Comparison of ENCODE assay signal across 8 cellular contexts in genomic region chr12:107670999-107671643, GRCh38. TPM values are rescaled to one million over a fixed set of nuclear protein-coding genes. Genes with fewer than 3 reads are reported as not detected.
DNase-seq lines count a peak whose midpoint lies in the region; ATAC-seq, FAIRE-seq and TF ChIP-seq lines count a peak whose summit lies in the region.

No MANE protein-coding gene starts in this region.

- H3K36me3 ChIP-seq in heart right ventricle = no peaks in the 10 kb centered on the region
- no peaks in the 10 kb centered on the region for H3K36me3 ChIP-seq in endodermal cell (ENCODE audit: control insufficient read depth, insufficient read depth, low read length)
- H3K36me3 ChIP-seq in pancreas = no peaks in the 10 kb centered on the region

- H3K9me3 ChIP-seq in heart right ventricle = no peaks in the 10 kb centered on the region
- H3K9me3 ChIP-seq in endodermal cell (ENCODE audit: control insufficient read depth, low read length) = no peaks in the 10 kb centered on the region
- no peaks in the 10 kb centered on the region for H3K9me3 ChIP-seq in pancreas

- H3K36me3 Mint-ChIP-seq in endodermal cell (ENCODE audit: low read depth) = no peaks in the 10 kb centered on the region

- peaks cover 8% of the 10 kb centered on the region for H3K4me1 Mint-ChIP-seq in endodermal cell

- H3K27ac Mint-ChIP-seq in endodermal cell = peak overlapping the region; percentile 43

- FAIRE-seq in pancreas (lab: Jason Lieb, UNC) = no peak

- H3K27me3 ChIP-seq in heart right ventricle (peaks cover 0 to 52% (median 36%) of the 10 kb centered on the region in 7 donors), endodermal cell (ENCODE audit: control insufficient read depth, insufficient read depth, low read length, poor library complexity, severe bottlenecking) (no peaks in the 10 kb centered on the region), pancreas (peaks cover 0 to 10% (median 0%) of the 10 kb centered on the region in 4 donors)

- H3K9ac ChIP-seq in endodermal cell (ENCODE audit: extremely low read depth, low read length, poor library complexity, severe bottlenecking) = no peak overlapping the region

- H3K4me1 ChIP-seq in heart right ventricle (no peaks in the 10 kb centered on the region), endodermal cell (ENCODE audit: control insufficient read depth, insufficient read depth, low read length) (no peaks in the 10 kb centered on the region), pancreas (no peaks in the 10 kb centered on the region)

- peak in 7 of 9 donors; percentile 40 to 72 (median 56) for TF ChIP-seq CTCF in heart right ventricle (IDR thresholded peaks at IDR 0.05)
- TF ChIP-seq CTCF in endodermal cell (conservative IDR thresholded peaks at IDR 0.05) = peak; percentile 97
- TF ChIP-seq CTCF in pancreas (IDR thresholded peaks at IDR 0.05) = peak in 3 of 4 donors; percentile 22 to 35 (median 35)

- peaks cover 3% of the 10 kb centered on the region for H3K27me3 Mint-ChIP-seq in endodermal cell (ENCODE audit: insufficient read depth)

- H3K27ac ChIP-seq in heart right ventricle = no peak overlapping the region
- H3K27ac ChIP-seq in endodermal cell (ENCODE audit: low read depth, low read length) = no peak overlapping the region
- no peak overlapping the region for H3K27ac ChIP-seq in pancreas

- WGBS in heart right ventricle, 2 donors = 41 to 42% methylated on average over 10 of the region's 10 CpGs
- 48 to 68% methylated on average over 7 to 10 of the region's 10 CpGs for WGBS in endodermal cell (ENCODE audit: insufficient coverage in 1 of 2, insufficient read length in 1 of 2), 2 experiments
- WGBS in pancreas, 2 donors = 32 to 42% methylated on average over 10 of the region's 10 CpGs

- ATAC-seq in heart right ventricle (no peak), Right ventricle myocardium superior (ENCODE audit: poor library complexity) (no peak), pancreas (peak in 3 of 4 donors; percentile 56 to 75 (median 59)), HG02571 (IDR thresholded peaks at IDR 0.05; ENCODE audit: unreplicated experiment) (no peak), HG02678 (IDR thresholded peaks at IDR 0.05; ENCODE audit: unreplicated experiment) (no peak)

- H3K4me3 ChIP-seq in heart right ventricle (no peak overlapping the region), endodermal cell (ENCODE audit: low read length) (no peak overlapping the region), pancreas (no peak overlapping the region)

- no peak overlapping the region for H3K4me3 Mint-ChIP-seq in endodermal cell

- DNase-seq in heart right ventricle (no peak), Right ventricle myocardium superior (no peak), SK-MEL-5 (ENCODE audit: low read depth, low spot score) (peak; percentile 59), endodermal cell (peak; percentile 94), pancreas (peak in 1 of 6 donors; percentile 63), DMS153 treated with DMSO at 0.1 percent for 48 hours (lab: John Stamatoyannopoulos, UW; ENCODE audit: unreplicated experiment) (no peak)

- intact Hi-C loops in heart right ventricle (cut with DNase I) = loop anchor here in 3 of 10 donors (5.0 to 10.0 kb wide), 3 partner anchors 211 to 524 kb away; no protein-coding TSS in a partner anchor
- intact Hi-C loops in Right ventricle myocardium superior (cut with DNase I) = no loop called here
- intact Hi-C loops in pancreas (cut with DNase I) = loop anchor here in 1 of 3 donors (10.0 kb wide), 1 partner anchor 214 kb away; no protein-coding TSS in a partner anchor

- in situ Hi-C loops in SK-MEL-5 (cut with HindIII; ENCODE audit: low pct_unique_long_range_greater_than_20kb, low sequenced_read_pairs) = loop anchor here (10.0 kb wide), 1 partner anchor 74 kb away; no protein-coding TSS in a partner anchor

- H3K9me3 Mint-ChIP-seq in endodermal cell = no peaks in the 10 kb centered on the region

RNA-seq across cellular contexts. Expression of gene PWP1, which starts 14.5 kb away (rescaled TPM):
- total RNA-seq in heart right ventricle (10 to 100 TPM; 11.1 to 16.0 (median 13.8) TPM), Right ventricle myocardium superior (9.4 TPM), endodermal cell (10 to 100 TPM; 35.7 to 37.8 TPM), pancreas (10 to 100 TPM; 12.5 to 21.8 (median 14.8) TPM)
- polyA plus RNA-seq in heart right ventricle (10 to 100 TPM in 1 of 2 donors, 1 to 10 TPM in 1; 9.1 to 17.6 TPM), pancreas (10 to 100 TPM; 10.5 to 20.9 TPM)
- 99.7 and 102 TPM in 2 replicates for total RNA-seq in SK-MEL-5 (2014; rRNA removed; shearing (Covaris generic))
- 81.3 and 103 TPM in 2 replicates for polyA plus RNA-seq in SK-MEL-5 (2015; cell fraction: cytosol; rRNA removed)
- 82.1 and 105 TPM in 2 replicates for polyA plus RNA-seq in SK-MEL-5 (2015; cell fraction: nucleus; rRNA removed)
- polyA plus RNA-seq in endodermal cell (2013, experiment 1 of 2) = 45.9 TPM
- polyA plus RNA-seq in endodermal cell (2013, experiment 2 of 2) = 41.6 TPM

Comparison
In these comparisons a context has a peak if more than half of its experiments do, and no peak if none do; other contexts are left out.
1. ATAC-seq: peak in pancreas (3 of 4); none in heart right ventricle (0 of 8), Right ventricle myocardium superior (single experiment), HG02571 (single experiment) and HG02678 (single experiment).
2. DNase-seq: peak in SK-MEL-5 (single experiment) and endodermal cell (single experiment); none in heart right ventricle (0 of 2), Right ventricle myocardium superior (single experiment) and DMS153 treated with DMSO at 0.1 percent for 48 hours (single experiment).
3. CTCF ChIP-seq: peak in every context shown above with its lines; median percentile 97 in endodermal cell; 56 in heart right ventricle; 35 in pancreas.